Comparison of ENCODE assay signal across 1 cellular context in the genomic region with DNA sequence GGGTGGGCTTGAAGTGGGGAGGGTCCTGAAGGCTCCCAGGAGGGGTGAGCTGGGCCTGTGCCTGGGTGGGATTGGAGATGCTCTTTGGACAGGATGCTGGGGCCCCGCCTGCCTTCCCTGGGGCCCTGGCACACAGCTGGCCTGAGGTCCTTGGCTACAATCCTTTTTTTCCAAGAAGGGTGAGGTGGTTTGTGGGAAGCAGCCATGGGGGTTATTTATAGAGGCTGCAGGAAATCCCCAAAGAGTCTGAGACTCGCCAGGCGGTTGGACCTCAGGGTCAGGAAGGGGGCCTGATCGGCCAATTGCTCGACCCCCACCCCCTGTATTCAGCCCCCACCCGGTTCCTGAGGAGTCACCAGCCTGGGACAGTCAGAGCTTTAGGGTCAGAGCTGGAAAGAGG.
TF ChIP-seq lines count a peak whose summit lies in the region.

No MANE protein-coding gene starts in this region.

TF ChIP-seq in GM23338, 12 proteins besides CTCF, POLR2A, EP300 and RAD21:
- TF ChIP-seq ETS1 (IDR thresholded peaks at IDR 0.05) (no peak), ZNF331 (CRISPR knock-in tag; IDR thresholded peaks at IDR 0.05; ENCODE audit: low read depth) (no peak), ZNF114 (CRISPR knock-in tag; IDR thresholded peaks at IDR 0.05) (no peak)
